ENCODE assay signal across 21 cellular contexts in the genomic region with DNA sequence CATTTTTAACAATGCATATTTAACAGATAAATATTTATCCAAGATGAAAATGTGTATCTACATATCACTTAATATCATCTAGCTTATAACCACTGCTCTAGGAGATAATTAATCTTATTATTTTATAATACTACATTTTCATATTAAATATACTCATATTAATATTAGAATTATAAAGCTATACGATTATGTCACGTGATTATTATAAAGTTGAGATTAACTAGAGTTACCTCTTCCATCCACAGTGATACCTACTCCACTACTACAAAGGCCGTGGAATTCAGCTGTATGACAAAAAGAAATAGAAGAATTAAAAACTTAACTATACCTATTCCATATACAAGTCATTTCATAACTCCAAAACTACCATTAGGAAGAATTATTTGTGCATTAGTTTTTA.
"Had no signal": no experiment of that assay in that cellular context is flagged by ENCODE, and none has a peak within 500 bp of the region (broad histone marks: within the 10 kb centered on the region; RNA-seq: fewer than 3 reads in every experiment).

No MANE protein-coding gene starts in this region.

- H3K4me1 ChIP-seq: SJSA1 had no signal

- H3K9ac ChIP-seq: KMS-11 had no signal

- H3K36me3 ChIP-seq: SJSA1 had no signal

- H3K27me3 ChIP-seq: SJSA1 had no signal

- H3K27ac ChIP-seq: KMS-11, SJSA1, SK-N-MC had no signal

- H3K9me3 ChIP-seq: SJSA1 had no signal

- H3K4me2 ChIP-seq: KMS-11 had no signal

- DNase-seq: IMR-90, Kasumi-1, MM.1S, NCI-H1092 treated with DMSO at 0.1 percent for 48 hours, NCI-H1436, NCI-H187, NCI-H2029, NCI-H2081 treated with DMSO at 0.1 percent for 48 hours, NCI-H2171, NCI-H226, NCI-H446, NCI-H510A, NCI-H524 treated with DMSO at 0.1 percent for 48 hours, NCI-H69, NCI-H774, Right ventricle myocardium superior, RPMI8226, SIG-M5 had no signal

- H3K4me3 ChIP-seq: SJSA1, SK-N-MC had no signal
